In genomic region chr1:40014253-40014706, GRCh38 we compare ENCODE assay signal across 12 cellular contexts. TPM values are rescaled to one million over a fixed set of nuclear protein-coding genes. Genes with fewer than 3 reads are reported as not detected.
DNase-seq lines count a peak whose midpoint lies in the region; ATAC-seq and TF ChIP-seq lines count a peak whose summit lies in the region.
"Had no signal": no experiment of that assay in that cellular context is flagged by ENCODE, and none has a peak within 500 bp of the region (broad histone marks: within the 10 kb centered on the region; RNA-seq: fewer than 3 reads in every experiment).

No MANE protein-coding gene starts in this region.

- H3K79me2 ChIP-seq in OCI-LY3 (ENCODE audit: low read length): no peaks in the 10 kb centered on the region

- peaks cover 12% of the 10 kb centered on the region for H3K4me1 ChIP-seq in OCI-LY3 (ENCODE audit: low read length)

- H3K27ac Mint-ChIP-seq in activated naive CD4-positive, alpha-beta T cell treated with anti-CD3 and anti-CD28 coated beads, Interleukin-2, amount 50 U/mL, for 72 hours: no peak overlapping the region
- H3K27ac Mint-ChIP-seq in stimulated activated effector memory CD8-positive, alpha-beta T cell treated with anti-CD3 and anti-CD28 coated beads, Interleukin-12 subunit alpha, Interleukin-12 subunit beta, amount 100 ng/mL, for 72 hours: no peak overlapping the region
- H3K27ac Mint-ChIP-seq: activated T-helper 2 cell treated with anti-CD3 and anti-CD28 coated beads, Interferon-gamma antibody, Interleukin-2, Interleukin-4, amounts not matched to agents 10 μg/mL and 5 μg/mL and 100 μg/mL, durations not matched to agents 14 hours and 24 hours and 36 hours; nephron had no signal

- H3K9me3 Mint-ChIP-seq in activated naive CD4-positive, alpha-beta T cell treated with anti-CD3 and anti-CD28 coated beads, Interleukin-2, amount 50 U/mL, for 72 hours: peaks cover 0 to 5% of the 10 kb centered on the region in 2 donors
- no peaks in the 10 kb centered on the region for H3K9me3 Mint-ChIP-seq in stimulated activated effector memory CD8-positive, alpha-beta T cell treated with anti-CD3 and anti-CD28 coated beads, Interleukin-12 subunit alpha, Interleukin-12 subunit beta, amount 100 ng/mL, for 72 hours
- H3K9me3 Mint-ChIP-seq: immature natural killer cell had no signal

- no peaks in the 10 kb centered on the region for H3K36me3 Mint-ChIP-seq in activated naive CD4-positive, alpha-beta T cell treated with anti-CD3 and anti-CD28 coated beads, Interleukin-2, amount 50 U/mL, for 72 hours
- H3K36me3 Mint-ChIP-seq in stimulated activated effector memory CD8-positive, alpha-beta T cell treated with anti-CD3 and anti-CD28 coated beads, Interleukin-12 subunit alpha, Interleukin-12 subunit beta, amount 100 ng/mL, for 72 hours: no peaks in the 10 kb centered on the region
- H3K36me3 Mint-ChIP-seq: immature natural killer cell had no signal

- no peak overlapping the region for H3K4me3 Mint-ChIP-seq in stimulated activated effector memory CD8-positive, alpha-beta T cell treated with anti-CD3 and anti-CD28 coated beads, Interleukin-12 subunit alpha, Interleukin-12 subunit beta, amount 100 ng/mL, for 72 hours
- H3K4me3 Mint-ChIP-seq: immature natural killer cell, nephron had no signal

- H3K27me3 ChIP-seq in OCI-LY3 (ENCODE audit: low read depth, low read length): no peaks in the 10 kb centered on the region

- TF ChIP-seq CTCF in OCI-LY3 (IDR thresholded peaks at IDR 0.05; ENCODE audit: low read depth, low read length): no peak

- no peak overlapping the region for H3K27ac ChIP-seq in OCI-LY3 (ENCODE audit: low read length)

- ATAC-seq in activated naive CD4-positive, alpha-beta T cell treated with anti-CD3 and anti-CD28 coated beads, Interleukin-2, amount 50 U/mL, for 72 hours: peak; percentile 48 to 59
- peak; percentile 64 for ATAC-seq in stimulated activated effector memory CD8-positive, alpha-beta T cell treated with anti-CD3 and anti-CD28 coated beads, Interleukin-12 subunit alpha, Interleukin-12 subunit beta, amount 100 ng/mL, for 72 hours
- ATAC-seq in HG03159 (IDR thresholded peaks at IDR 0.05; ENCODE audit: unreplicated experiment) (no peak), GM19023 (IDR thresholded peaks at IDR 0.05; ENCODE audit: unreplicated experiment) (no peak), HG02763 (IDR thresholded peaks at IDR 0.05; ENCODE audit: unreplicated experiment) (no peak)

- no peaks in the 10 kb centered on the region for H3K9me3 ChIP-seq in OCI-LY3 (ENCODE audit: insufficient read depth, low read length)

- no peaks in the 10 kb centered on the region for H4K20me1 ChIP-seq in OCI-LY3 (ENCODE audit: insufficient read depth, low read length)

- peaks cover 6% of the 10 kb centered on the region for H3K4me1 Mint-ChIP-seq in stimulated activated effector memory CD8-positive, alpha-beta T cell treated with anti-CD3 and anti-CD28 coated beads, Interleukin-12 subunit alpha, Interleukin-12 subunit beta, amount 100 ng/mL, for 72 hours
- H3K4me1 Mint-ChIP-seq: nephron had no signal

- peak overlapping the region; percentile 24; the same call in 1 of the 2 replicates for H3K4me2 ChIP-seq in OCI-LY3 (ENCODE audit: low read length)

- H3K36me3 ChIP-seq in OCI-LY3 (replicated peaks; ENCODE audit: low read depth, low read length): no peaks in the 10 kb centered on the region

- H3K9ac ChIP-seq in OCI-LY3 (ENCODE audit: low read length): no peak overlapping the region

- DNase-seq in activated naive CD4-positive, alpha-beta T cell treated with anti-CD3 and anti-CD28 coated beads, Interleukin-2, amount 50 U/mL, for 72 hours (ENCODE audit: low spot score in 2 of 2): no peak
- no peak for DNase-seq in activated naive CD4-positive, alpha-beta T cell treated with Interleukin-2 at 50 U/mL for 16 hours
- DNase-seq in dermis blood vessel endothelial cell: peak; percentile 58
- DNase-seq in stimulated activated effector memory CD8-positive, alpha-beta T cell treated with anti-CD3 and anti-CD28 coated beads, Interleukin-12 subunit alpha, Interleukin-12 subunit beta, amount 100 ng/mL, for 72 hours (ENCODE audit: low spot score in 2 of 2): no peak
- DNase-seq: immature natural killer cell, NCI-H2081 had no signal

- no peak overlapping the region for H2AFZ ChIP-seq in OCI-LY3 (ENCODE audit: low read depth, low read length)

- no peak overlapping the region for H3K4me3 ChIP-seq in OCI-LY3 (ENCODE audit: low read length)

RNA-seq across cellular contexts. Expression of gene CAP1, which starts 26.2 kb away (rescaled TPM):
- 100 to 1,000 TPM; 578 to 634 TPM for total RNA-seq in activated naive CD4-positive, alpha-beta T cell treated with anti-CD3 and anti-CD28 coated beads, Interleukin-2, amount 50 U/mL, for 72 hours
- total RNA-seq in dermis blood vessel endothelial cell: 430 and 574 TPM in 2 replicates

RNA-seq across cellular contexts. Expression of gene MFSD2A, which starts 59.3 kb away (rescaled TPM):
- 1 to 10 TPM; 2.6 to 7.1 TPM for total RNA-seq in activated naive CD4-positive, alpha-beta T cell treated with anti-CD3 and anti-CD28 coated beads, Interleukin-2, amount 50 U/mL, for 72 hours
- 0.42 TPM in 1 of 2 replicates, not detected in the other for total RNA-seq in dermis blood vessel endothelial cell

Comparison
In these comparisons a context has a peak if more than half of its experiments do, and no peak if none do; other contexts are left out.
1. ATAC-seq: peak in activated naive CD4-positive, alpha-beta T cell treated with anti-CD3 and anti-CD28 coated beads, Interleukin-2, amount 50 U/mL, for 72 hours (2 of 2) and stimulated activated effector memory CD8-positive, alpha-beta T cell treated with anti-CD3 and anti-CD28 coated beads, Interleukin-12 subunit alpha, Interleukin-12 subunit beta, amount 100 ng/mL, for 72 hours (single experiment); none in HG03159 (single experiment), GM19023 (single experiment) and HG02763 (single experiment).